8 cellular contexts compared by ENCODE assay signal in genomic region chr19:52138614-52139290, GRCh38. TPM values are rescaled to one million over a fixed set of nuclear protein-coding genes. Genes with fewer than 3 reads are reported as not detected.
DNase-seq lines count a peak whose midpoint lies in the region; ATAC-seq and TF ChIP-seq lines count a peak whose summit lies in the region.

No MANE protein-coding gene starts in this region.

- no peaks in the 10 kb centered on the region for H4K20me1 ChIP-seq in mammary epithelial cell (ENCODE audit: insufficient read depth, low read length)

- H3K9me3 ChIP-seq in HUES48 (ENCODE audit: control insufficient read depth, insufficient read depth, low read length): peaks cover 14% of the 10 kb centered on the region
- H3K9me3 ChIP-seq in mammary epithelial cell (replicated peaks; ENCODE audit: insufficient read depth, low read length): peaks cover 26% of the 10 kb centered on the region

- in situ Hi-C loops in mammary epithelial cell (cut with MboI; ENCODE audit: low sequenced_read_pairs in 2 of 2): no loop called here

- H3K36me3 ChIP-seq in HUES48 (ENCODE audit: control insufficient read depth, insufficient read depth, low read length): peaks cover 15% of the 10 kb centered on the region; the same call in 1 of the 2 replicates
- H3K36me3 ChIP-seq in mammary epithelial cell (ENCODE audit: insufficient read depth, low read length): no peaks in the 10 kb centered on the region

- H3K79me2 ChIP-seq in mammary epithelial cell (ENCODE audit: insufficient read depth, low read length): peaks cover 44% of the 10 kb centered on the region

- H3K27me3 ChIP-seq in HUES48 (ENCODE audit: control insufficient read depth, insufficient read depth, low read length) (no peaks in the 10 kb centered on the region), mammary epithelial cell (ENCODE audit: insufficient read depth, low read length) (no peaks in the 10 kb centered on the region), layer of hippocampus (ENCODE audit: control insufficient read depth, insufficient read depth, low read length) (no peaks in the 10 kb centered on the region)

- peak overlapping the region; percentile 86 for H3K4me2 ChIP-seq in mammary epithelial cell (ENCODE audit: insufficient read depth, low read depth, low read length)

- CTCF ChIA-PET in mammary epithelial cell (lab: Charles Lee; ENCODE audit: low non-redundant PET): interaction anchor here (0.7 kb wide), 1 partner anchor 16 kb away, joined by 4 read pairs; no protein-coding TSS in a partner anchor

- H2AFZ ChIP-seq in mammary epithelial cell (ENCODE audit: low read depth, low read length): peak overlapping the region; percentile 96

- H3K27ac ChIP-seq in HUES48 (ENCODE audit: low read depth, low read length) (peak overlapping the region; percentile 90), mammary epithelial cell (ENCODE audit: insufficient read depth, low read depth, low read length) (peak overlapping the region; percentile 33), layer of hippocampus (ENCODE audit: low read depth, low read length) (peak overlapping the region; percentile 85)

- no peak for ATAC-seq in HG03571 (IDR thresholded peaks at IDR 0.05; ENCODE audit: unreplicated experiment)
- ATAC-seq in GM18870 (IDR thresholded peaks at IDR 0.05; ENCODE audit: unreplicated experiment): no peak

- H3K4me3 ChIP-seq in HUES48 (ENCODE audit: low read depth, low read length) (peak overlapping the region; percentile 80), mammary epithelial cell (replicated peaks in 1 of 3; ENCODE audit: insufficient read depth in 1 of 3, low read depth in 2 of 3, low read length in 3 of 3) (peak overlapping the region; percentile 85 to 86 (median 85))

- BruUV-seq in mammary epithelial cell (replicated peaks; lab: Mats Ljungman, UMichigan): no TSS peak

- intact Hi-C loops in mammary epithelial cell (cut with micrococcal nuclease): loop anchor here (1.0 to 2.0 kb wide), 3 partner anchors 32 to 99 kb away; partner anchors contain the start of genes ZNF432 and ZNF836

- dilution Hi-C loops in mammary epithelial cell (cut with HindIII; ENCODE audit: low sequenced_read_pairs): no loop called here

- under 1% methylated on average over 18 of the region's 19 CpGs for WGBS in mammary epithelial cell (ENCODE audit: low coverage, missing lambda C conversion rate)

- H3K9ac ChIP-seq in HUES48 (ENCODE audit: low read depth, low read length): peak overlapping the region; percentile 65
- peak overlapping the region; percentile 87 for H3K9ac ChIP-seq in mammary epithelial cell (ENCODE audit: insufficient read depth, low read length)

- peak; percentile 62 for DNase-seq in COR-L47 (lab: John Stamatoyannopoulos, UW)
- DNase-seq in RPMI8226: peak; percentile 61
- DNase-seq in mammary epithelial cell: no peak
- peak; percentile 18 to 19 for DNase-seq in stimulated activated CD4-positive, alpha-beta T cell treated with anti-CD3 and anti-CD28 coated beads, Interleukin-2, amount 100 ng/mL, for 48 hours

- H3K4me1 ChIP-seq in HUES48 (ENCODE audit: control insufficient read depth, insufficient read depth, low read length): peaks cover 7% of the 10 kb centered on the region; the same call in 1 of the 2 replicates
- peaks cover 6% of the 10 kb centered on the region for H3K4me1 ChIP-seq in mammary epithelial cell (ENCODE audit: insufficient read depth, low read length)

- TF ChIP-seq CTCF in mammary epithelial cell (conservative IDR thresholded peaks at IDR 0.05 in 1 of 2, IDR thresholded peaks at IDR 0.05 in 1 of 2; ENCODE audit: extremely low read depth in 1 of 2, insufficient read depth in 1 of 2, low read depth in 1 of 2, low read length in 2 of 2): no peak

RNA-seq across cellular contexts. Expression of gene ZNF616, which starts 1.0 kb away (rescaled TPM):
- 10 to 100 TPM in 1 of 2 donors, 1 to 10 TPM in 1; 9.7 to 10.3 TPM for total RNA-seq in mammary epithelial cell
- 3.0 TPM for polyA plus RNA-seq in mammary epithelial cell
- 11.1 TPM for polyA minus RNA-seq in mammary epithelial cell

RNA-seq across cellular contexts. Expression of gene ZNF836, which starts 32.7 kb away (rescaled TPM):
- 10 to 100 TPM; 10.0 to 11.2 TPM for total RNA-seq in mammary epithelial cell
- polyA plus RNA-seq in mammary epithelial cell: 3.1 TPM
- polyA minus RNA-seq in mammary epithelial cell: not detected

RNA-seq across cellular contexts. Expression of gene ZNF841, which starts 43.2 kb away (rescaled TPM):
- total RNA-seq in mammary epithelial cell: 10 to 100 TPM; 25.2 to 28.9 TPM
- polyA plus RNA-seq in mammary epithelial cell: 3.7 TPM
- polyA minus RNA-seq in mammary epithelial cell: 11.6 TPM

RNA-seq across cellular contexts. Expression of gene PPP2R1A, which starts 51.1 kb away (rescaled TPM):
- 100 to 1,000 TPM; 213 to 299 TPM for total RNA-seq in mammary epithelial cell
- polyA plus RNA-seq in mammary epithelial cell: 203 TPM
- 288 TPM for polyA minus RNA-seq in mammary epithelial cell

Comparison
In these comparisons a context has a peak if more than half of its experiments do, and no peak if none do; other contexts are left out.
1. H3K27ac ChIP-seq: peak in every context shown above with its lines; median percentile 90 in HUES48; 85 in layer of hippocampus; 33 in mammary epithelial cell.